8 cellular contexts compared by ENCODE assay signal in genomic region chr22:37193629-37194191, GRCh38. TPM values are rescaled to one million over a fixed set of nuclear protein-coding genes. Genes with fewer than 3 reads are reported as not detected.
A peak's percentile ranks its signal among the peaks of the same experiment; 100 is the strongest.
DNase-seq lines count a peak whose midpoint lies in the region; TF ChIP-seq lines count a peak whose summit lies in the region.

No MANE protein-coding gene starts in this region.

- no peak for TF ChIP-seq CTCF in spleen (IDR thresholded peaks at IDR 0.05 in 8 of 11, conservative IDR thresholded peaks at IDR 0.05 in 3 of 11)

- TF ChIP-seq POLR2A in spleen (IDR thresholded peaks at IDR 0.05) (no peak), erythroblast (IDR thresholded peaks at IDR 0.05; ENCODE audit: low read length) (no peak)

- peak overlapping the region; percentile 42 for H3K27ac ChIP-seq in effector memory CD4-positive, alpha-beta T cell (ENCODE audit: insufficient read depth, low read length, poor library complexity, severe bottlenecking)
- H3K27ac ChIP-seq in spleen, result peak overlapping the region; percentile 11 to 98 (median 72)

- no peaks in the 10 kb centered on the region for H3K9me3 ChIP-seq in effector memory CD4-positive, alpha-beta T cell (ENCODE audit: control insufficient read depth, low read length)
- no peaks in the 10 kb centered on the region for H3K9me3 ChIP-seq in spleen

- H3K4me1 ChIP-seq in effector memory CD4-positive, alpha-beta T cell (ENCODE audit: control insufficient read depth, insufficient read depth, low read length, poor library complexity, severe bottlenecking), result peaks cover 8% of the 10 kb centered on the region
- peaks cover 18 to 73% (median 60%) of the 10 kb centered on the region in 6 donors for H3K4me1 ChIP-seq in spleen

- no peaks in the 10 kb centered on the region for H3K27me3 ChIP-seq in effector memory CD4-positive, alpha-beta T cell (replicated peaks; ENCODE audit: control insufficient read depth, insufficient read depth, low read length, poor library complexity, severe bottlenecking)
- H3K27me3 ChIP-seq in spleen (replicated peaks in 1 of 7), result no peaks in the 10 kb centered on the region

- WGBS in spleen, 5 donors, result 38 to 44% (median 43%) methylated on average over 10 of the region's 10 CpGs

- intact Hi-C loops in spleen (cut with DNase I; ENCODE audit: low total_unique reads), result no loop called here

- no peaks in the 10 kb centered on the region for H3K36me3 ChIP-seq in effector memory CD4-positive, alpha-beta T cell (ENCODE audit: control insufficient read depth, insufficient read depth, low read length)
- H3K36me3 ChIP-seq in spleen, result no peaks in the 10 kb centered on the region

- no peak overlapping the region for H3K4me3 ChIP-seq in effector memory CD4-positive, alpha-beta T cell (ENCODE audit: insufficient read depth, low read depth, low read length, poor library complexity, severe bottlenecking)
- H3K4me3 ChIP-seq in spleen, result no peak overlapping the region

- peak; percentile 71 for DNase-seq in GF-D8 (lab: John Stamatoyannopoulos, UW)
- DNase-seq in T-helper 1 cell, result peak in 3 of 5 donors; percentile 20 to 48 (median 21)
- DNase-seq in effector memory CD4-positive, alpha-beta T cell, result peak in 1 of 3 donors; percentile 16
- DNase-seq in spleen, result no peak
- no peak for DNase-seq in iPS-NIHi7 (ENCODE audit: extremely low spot score)
- DNase-seq in erythroblast (lab: John Stamatoyannopoulos, UW), result no peak
- DNase-seq in DMS53 treated with DMSO at 0.1 percent for 48 hours (lab: John Stamatoyannopoulos, UW; ENCODE audit: unreplicated experiment), result no peak
- DNase-seq in hippocampal formation (lab: John Stamatoyannopoulos, UW), result no peak

RNA-seq across cellular contexts. Expression of gene C1QTNF6, which starts 5.7 kb away (rescaled TPM):
- 10 to 100 TPM in 1 of 7 donors, 1 to 10 TPM in 6; 5.3 to 10.3 (median 6.9) TPM for total RNA-seq in spleen
- 1 to 10 TPM; 7.7 to 8.9 (median 8.8) TPM for polyA plus RNA-seq in spleen

RNA-seq across cellular contexts. Expression of gene SSTR3, which starts 18.6 kb away (rescaled TPM):
- total RNA-seq in spleen, result 1 to 10 TPM in 3 of 7 donors, under 1 TPM in 4; 0.56 to 2.0 (median 0.95) TPM
- 1 to 10 TPM; 1.2 to 2.0 (median 1.5) TPM for polyA plus RNA-seq in spleen

RNA-seq across cellular contexts. Expression of gene IL2RB, which starts 44.0 kb away (rescaled TPM):
- 10 to 100 TPM; 20.6 to 75.2 (median 51.5) TPM for total RNA-seq in spleen
- polyA plus RNA-seq in spleen, result 1 to 10 TPM; 3.7 to 5.9 (median 3.9) TPM

RNA-seq across cellular contexts. Expression of gene RAC2, which starts 50.4 kb away (rescaled TPM):
- 100 to 1,000 TPM; 270 to 493 (median 363) TPM for total RNA-seq in spleen
- 100 to 1,000 TPM; 389 to 421 (median 410) TPM for polyA plus RNA-seq in spleen

Comparison
In these comparisons a context has a peak if more than half of its experiments do, and no peak if none do; other contexts are left out.
1. DNase-seq: peak in GF-D8 (single experiment) and T-helper 1 cell (3 of 5); none in spleen (single experiment), iPS-NIHi7 (single experiment), erythroblast (0 of 2), DMS53 treated with DMSO at 0.1 percent for 48 hours (single experiment) and hippocampal formation (0 of 2).